Comparison of ENCODE assay signal across 10 cellular contexts in genomic region chr22:21582801-21583740, GRCh38. TPM values are rescaled to one million over a fixed set of nuclear protein-coding genes. Genes with fewer than 3 reads are reported as not detected.
DNase-seq lines count a peak whose midpoint lies in the region; ATAC-seq and TF ChIP-seq lines count a peak whose summit lies in the region.
"Had no signal": no experiment of that assay in that cellular context is flagged by ENCODE, and none has a peak within 500 bp of the region (broad histone marks: within the 10 kb centered on the region; RNA-seq: fewer than 3 reads in every experiment).

No MANE protein-coding gene starts in this region.

- ATAC-seq in GM21576 (IDR thresholded peaks at IDR 0.05; ENCODE audit: unreplicated experiment), result no peak
- no peak for ATAC-seq in GM18502 (IDR thresholded peaks at IDR 0.05; ENCODE audit: poor library complexity, unreplicated experiment)
- ATAC-seq: activated CD4-positive, CD25-positive, alpha-beta regulatory T cell treated with anti-CD3 and anti-CD28 coated beads, Interleukin-2, amount 50 U/mL, for 24 hours had no signal

- peaks cover 62% of the 10 kb centered on the region for H3K4me1 Mint-ChIP-seq in activated naive CD4-positive, alpha-beta T cell treated with anti-CD3 and anti-CD28 coated beads for 36 hours (ENCODE audit: low read depth)

- no peaks in the 10 kb centered on the region for H3K27me3 ChIP-seq in suprapubic skin

- H3K9me3 Mint-ChIP-seq in activated naive CD4-positive, alpha-beta T cell treated with anti-CD3 and anti-CD28 coated beads for 36 hours, result no peaks in the 10 kb centered on the region

- H3K4me3 Mint-ChIP-seq in activated naive CD4-positive, alpha-beta T cell treated with anti-CD3 and anti-CD28 coated beads for 36 hours, result no peak overlapping the region

- intact Hi-C loops in activated naive CD4-positive, alpha-beta T cell treated with anti-CD3 and anti-CD28 coated beads for 36 hours (cut with micrococcal nuclease), result no loop called here

- H3K36me3 ChIP-seq in suprapubic skin, result no peaks in the 10 kb centered on the region

- H3K27ac Mint-ChIP-seq in activated naive CD4-positive, alpha-beta T cell treated with anti-CD3 and anti-CD28 coated beads for 36 hours, result peak overlapping the region; percentile 59

- TF ChIP-seq POLR2A in suprapubic skin (IDR thresholded peaks at IDR 0.05), result no peak

- H3K4me1 ChIP-seq in suprapubic skin, result peaks cover 49% of the 10 kb centered on the region

- CTCF ChIA-PET in activated naive CD4-positive, alpha-beta T cell treated with anti-CD3 and anti-CD28 coated beads for 36 hours (lab: Charles Lee), result interaction anchor here (0.7 to 0.9 kb wide), 2 partner anchors 46 to 254 kb away, joined by 3 read pairs; no protein-coding TSS in a partner anchor
- CTCF ChIA-PET in RWPE1 (lab: Yijun Ruan, JAX), result no interaction called here

- no peak for TF ChIP-seq EP300 in suprapubic skin (IDR thresholded peaks at IDR 0.05)

- 74% methylated on average over 10 of the region's 10 CpGs for WGBS in suprapubic skin

- H3K27ac ChIP-seq in RWPE1 (peak overlapping the region; percentile 56), epithelial cell of prostate (peak overlapping the region; percentile 9), suprapubic skin (peak overlapping the region; percentile 15)

- no peak for DNase-seq in activated naive CD4-positive, alpha-beta T cell treated with anti-CD3 and anti-CD28 coated beads for 36 hours
- DNase-seq in activated naive CD4-positive, alpha-beta T cell treated with anti-CD3 and anti-CD28 coated beads, Interleukin-2, amount 50 U/mL, for 16 hours, result no peak
- DNase-seq in RWPE1 (ENCODE audit: low spot score) (no peak), epithelial cell of prostate (ENCODE audit: low read depth, low spot score) (no peak), suprapubic skin (ENCODE audit: low spot score in 2 of 2) (no peak), NK-92 (lab: John Stamatoyannopoulos, UW; ENCODE audit: unreplicated experiment) (no peak)
- DNase-seq: NCI-H2171 had no signal

- POLR2A ChIA-PET in RWPE1 (lab: Yijun Ruan, JAX; ENCODE audit: low non-redundant PET), result no interaction called here

- H3K27me3 Mint-ChIP-seq in activated naive CD4-positive, alpha-beta T cell treated with anti-CD3 and anti-CD28 coated beads for 36 hours (ENCODE audit: low read depth), result no peaks in the 10 kb centered on the region

- H3K36me3 Mint-ChIP-seq in activated naive CD4-positive, alpha-beta T cell treated with anti-CD3 and anti-CD28 coated beads for 36 hours (ENCODE audit: low read depth), result peaks cover 3% of the 10 kb centered on the region

- TF ChIP-seq CTCF in RWPE1 (conservative IDR thresholded peaks at IDR 0.05; ENCODE audit: low read depth) (no peak), suprapubic skin (IDR thresholded peaks at IDR 0.05) (no peak)

- H3K9me3 ChIP-seq in suprapubic skin, result no peaks in the 10 kb centered on the region

- no peak overlapping the region for H3K4me3 ChIP-seq in suprapubic skin

RNA-seq across cellular contexts. Expression of gene UBE2L3, which starts 15.6 kb away (rescaled TPM):
- 10 to 100 TPM; 49.1 to 50.1 TPM for total RNA-seq in activated naive CD4-positive, alpha-beta T cell treated with anti-CD3 and anti-CD28 coated beads for 36 hours
- 10 to 100 TPM; 28.6 to 52.2 (median 48.1) TPM for total RNA-seq in suprapubic skin

RNA-seq across cellular contexts. Expression of gene RIMBP3C, which starts 31.8 kb away (rescaled TPM):
- under 1 TPM in 1 of 2 experiments, not detected in 1; 0.44 TPM for total RNA-seq in activated naive CD4-positive, alpha-beta T cell treated with anti-CD3 and anti-CD28 coated beads for 36 hours
- total RNA-seq in suprapubic skin, result under 1 TPM in 1 of 4 donors, not detected in 3; 0.19 TPM

RNA-seq across cellular contexts. Expression of gene YDJC, which starts 46.8 kb away (rescaled TPM):
- 10 to 100 TPM; 50.3 to 53.2 TPM for total RNA-seq in activated naive CD4-positive, alpha-beta T cell treated with anti-CD3 and anti-CD28 coated beads for 36 hours
- total RNA-seq in suprapubic skin, result 10 to 100 TPM; 28.6 to 34.6 (median 30.9) TPM

RNA-seq across cellular contexts. Expression of gene CCDC116, which starts 49.5 kb away (rescaled TPM):
- under 1 TPM; 0.19 to 0.30 TPM for total RNA-seq in activated naive CD4-positive, alpha-beta T cell treated with anti-CD3 and anti-CD28 coated beads for 36 hours
- 1 to 10 TPM in 2 of 4 donors, not detected in 2; 1.0 TPM for total RNA-seq in suprapubic skin

RNA-seq across cellular contexts. Expression of gene SDF2L1, which starts 59.0 kb away (rescaled TPM):
- total RNA-seq in activated naive CD4-positive, alpha-beta T cell treated with anti-CD3 and anti-CD28 coated beads for 36 hours, result 10 to 100 TPM; 21.7 to 22.3 TPM
- total RNA-seq in suprapubic skin, result 10 to 100 TPM; 11.2 to 23.6 (median 18.7) TPM
